15 cellular contexts compared by ENCODE assay signal in the genomic region with DNA sequence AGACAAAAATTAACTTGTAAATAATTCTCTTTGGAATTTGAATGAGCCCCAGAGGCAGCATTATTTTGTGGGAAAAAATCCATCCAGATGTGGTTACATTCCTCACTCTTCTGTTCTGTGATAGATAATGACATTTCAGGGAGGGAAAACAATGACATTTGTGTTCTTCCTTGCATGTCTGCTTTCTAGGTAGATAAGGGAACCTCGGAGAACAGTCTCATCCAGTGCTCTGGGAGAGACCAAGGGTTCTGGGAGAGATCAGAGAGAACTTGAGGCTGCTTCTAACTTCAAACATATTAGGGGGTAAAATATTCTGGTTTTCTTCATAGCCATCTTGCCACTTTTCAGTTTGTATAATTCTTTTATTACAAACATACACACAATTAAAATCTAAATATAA.
A peak's percentile ranks its signal among the peaks of the same experiment; 100 is the strongest.
DNase-seq lines count a peak whose midpoint lies in the region; ATAC-seq and TF ChIP-seq lines count a peak whose summit lies in the region.
"Had no signal": no experiment of that assay in that cellular context is flagged by ENCODE, and none has a peak within 500 bp of the region (broad histone marks: within the 10 kb centered on the region; RNA-seq: fewer than 3 reads in every experiment).

No MANE protein-coding gene starts in this region.

- no peak for TF ChIP-seq EP300 in SK-N-SH (IDR thresholded peaks at IDR 0.05; ENCODE audit: borderline replicate concordance in 1 of 2, low read depth in 1 of 2, low read length in 1 of 2)

- H3K27me3 ChIP-seq in SK-N-SH (ENCODE audit: insufficient read depth) = no peaks in the 10 kb centered on the region
- no peaks in the 10 kb centered on the region for H3K27me3 ChIP-seq in mesendoderm (ENCODE audit: insufficient read depth, low read length, poor library complexity)
- H3K27me3 ChIP-seq: BE2C had no signal

- POLR2A ChIA-PET in SK-N-SH (lab: Yijun Ruan, JAX) = no interaction called here

- H3K79me2 ChIP-seq in SK-N-SH (ENCODE audit: insufficient read depth) (no peaks in the 10 kb centered on the region), mesendoderm (ENCODE audit: control insufficient read depth, insufficient read depth, low read length) (no peaks in the 10 kb centered on the region)

- peaks cover 12% of the 10 kb centered on the region for H3K4me1 Mint-ChIP-seq in endothelial cell (ENCODE audit: unreplicated experiment)
- H3K4me1 Mint-ChIP-seq: CD4-positive, CD25-positive, alpha-beta regulatory T cell; CD8-positive, alpha-beta memory T cell had no signal

- H3K4me3 ChIP-seq in SK-N-SH (ENCODE audit: low read depth in 2 of 2, low read length in 1 of 2) (no peak overlapping the region), mesendoderm (ENCODE audit: low read length) (no peak overlapping the region)
- H3K4me3 ChIP-seq: GM23338 had no signal

- no peak overlapping the region for H3K4me3 Mint-ChIP-seq in endothelial cell (ENCODE audit: unreplicated experiment)
- H3K4me3 Mint-ChIP-seq: CD4-positive, CD25-positive, alpha-beta regulatory T cell; CD8-positive, alpha-beta memory T cell; GM23338; H9 had no signal

- TF ChIP-seq CTCF in SK-N-SH (IDR thresholded peaks at IDR 0.05) = no peak
- TF ChIP-seq CTCF in endothelial cell (IDR thresholded peaks at IDR 0.05; ENCODE audit: unreplicated experiment) = no peak

- no peaks in the 10 kb centered on the region for H3K9me3 ChIP-seq in SK-N-SH
- H3K9me3 ChIP-seq: BE2C had no signal

- H4K5ac ChIP-seq in mesendoderm (ENCODE audit: low read length) = no peak overlapping the region

- H3K27me3 Mint-ChIP-seq in endothelial cell (ENCODE audit: unreplicated experiment) = no peaks in the 10 kb centered on the region
- H3K27me3 Mint-ChIP-seq: CD4-positive, CD25-positive, alpha-beta regulatory T cell; CD8-positive, alpha-beta memory T cell had no signal

- H2AK5ac ChIP-seq in mesendoderm (ENCODE audit: low read length) = no peak overlapping the region

- H3F3A ChIP-seq in SK-N-SH (replicated peaks; ENCODE audit: insufficient read depth) = no peaks in the 10 kb centered on the region

- H3K9me2 ChIP-seq in SK-N-SH = no peaks in the 10 kb centered on the region

- H3K4me2 ChIP-seq in SK-N-SH (no peak overlapping the region), mesendoderm (ENCODE audit: low read length) (no peak overlapping the region)
- H3K4me2 ChIP-seq: GM23338 had no signal

- 6% methylated on average over 1 of the region's 1 CpG for WGBS in SK-N-SH (ENCODE audit: low lambda C conversion rate)
- no CpG with 5 or more reads among the region's 1 CpG for WGBS in mesendoderm (ENCODE audit: extremely low coverage, insufficient coverage, low lambda C conversion rate)

- no peaks in the 10 kb centered on the region for H3K9me3 Mint-ChIP-seq in endothelial cell (ENCODE audit: unreplicated experiment)
- H3K9me3 Mint-ChIP-seq: GM23338, H9 had no signal

- H4K8ac ChIP-seq in mesendoderm (ENCODE audit: low read depth, low read length) = no peak overlapping the region

- DNase-seq in SK-N-SH (no peak), endothelial cell (ENCODE audit: low spot score) (no peak), mesendoderm (peak; percentile 61), NCI-H1436 (lab: John Stamatoyannopoulos, UW) (no peak), GOT3 (lab: John Stamatoyannopoulos, UW) (no peak)
- DNase-seq: BE2C; C1 segment of cervical spinal cord; CD4-positive, CD25-positive, alpha-beta regulatory T cell; CD8-positive, alpha-beta memory T cell; COR-L47; H9 had no signal

- H3K56ac ChIP-seq in mesendoderm (ENCODE audit: low read length) = no peak overlapping the region

- H4K20me1 ChIP-seq in SK-N-SH (ENCODE audit: insufficient read depth) = no peaks in the 10 kb centered on the region

- no peak overlapping the region for H2BK5ac ChIP-seq in mesendoderm (ENCODE audit: low read length)

- no peaks in the 10 kb centered on the region for H3K36me3 Mint-ChIP-seq in endothelial cell (ENCODE audit: low read depth, unreplicated experiment)
- H3K36me3 Mint-ChIP-seq: CD4-positive, CD25-positive, alpha-beta regulatory T cell; CD8-positive, alpha-beta memory T cell had no signal

- H2BK15ac ChIP-seq in mesendoderm (replicated peaks; ENCODE audit: low read depth) = no peak overlapping the region

- H3K36me3 ChIP-seq in SK-N-SH (replicated peaks in 1 of 2; ENCODE audit: control insufficient read depth in 1 of 2, insufficient read depth in 2 of 2, low read length in 1 of 2) = no peaks in the 10 kb centered on the region
- no peaks in the 10 kb centered on the region for H3K36me3 ChIP-seq in mesendoderm (ENCODE audit: control insufficient read depth, insufficient read depth, low read length)
- H3K36me3 ChIP-seq: BE2C had no signal

- no peak overlapping the region for H3K27ac ChIP-seq in SK-N-SH (ENCODE audit: low read depth in 2 of 2, low read length in 1 of 2)
- no peak overlapping the region for H3K27ac ChIP-seq in mesendoderm (ENCODE audit: low read depth, low read length)
- H3K27ac ChIP-seq: 22Rv1 had no signal

- no peak overlapping the region for H3K23ac ChIP-seq in mesendoderm (ENCODE audit: low read length)

- ATAC-seq in SK-N-SH treated with all-trans-retinoic acid at 6 μM for 48 hours = no peak
- no peak for ATAC-seq in GM21786 (IDR thresholded peaks at IDR 0.05; ENCODE audit: unreplicated experiment)
- ATAC-seq: GM23338 had no signal

- no peak overlapping the region for H2AFZ ChIP-seq in SK-N-SH (ENCODE audit: low read depth)
- H2AFZ ChIP-seq: GM23338 had no signal

- H3K18ac ChIP-seq in mesendoderm (ENCODE audit: low read length) = no peak overlapping the region

- H3K79me1 ChIP-seq in mesendoderm (ENCODE audit: low read length) = no peaks in the 10 kb centered on the region

- H3K27ac Mint-ChIP-seq in endothelial cell (ENCODE audit: unreplicated experiment) = peak overlapping the region; percentile 70
- H3K27ac Mint-ChIP-seq: CD4-positive, CD25-positive, alpha-beta regulatory T cell; CD8-positive, alpha-beta memory T cell; GM23338 had no signal

- no peak overlapping the region for H3K4ac ChIP-seq in mesendoderm (ENCODE audit: low read depth, low read length)

- TF ChIP-seq RAD21 in SK-N-SH (IDR thresholded peaks at IDR 0.05; ENCODE audit: low read length) = no peak

- no peak overlapping the region for H2BK120ac ChIP-seq in mesendoderm (ENCODE audit: low read depth, low read length)

- CTCF ChIA-PET in SK-N-SH (lab: Yijun Ruan, JAX) = no interaction called here

- H3K9ac ChIP-seq in SK-N-SH (no peak overlapping the region), mesendoderm (ENCODE audit: low read length) (no peak overlapping the region)

- no peaks in the 10 kb centered on the region for H3K4me1 ChIP-seq in SK-N-SH (ENCODE audit: control insufficient read depth in 1 of 2, insufficient read depth in 2 of 2, low read depth in 1 of 2, low read length in 1 of 2)
- no peaks in the 10 kb centered on the region for H3K4me1 ChIP-seq in mesendoderm (ENCODE audit: control insufficient read depth, low read depth, low read length)
- H3K4me1 ChIP-seq: BE2C had no signal

TF ChIP-seq in SK-N-SH, 30 proteins besides CTCF, POLR2A, EP300 and RAD21:
- TF ChIP-seq FOXJ3 (CRISPR knock-in tag; IDR thresholded peaks at IDR 0.05) = no peak
- TF ChIP-seq GATA2 (CRISPR knock-in tag; IDR thresholded peaks at IDR 0.05) = peak; percentile 9; the same call in 1 of the 2 replicates

TF ChIP-seq in SK-N-SH treated with all-trans-retinoic acid at 6 μM for 48 hours, 23 proteins besides CTCF, POLR2A, EP300 and RAD21:
- TF ChIP-seq ZNF70 (CRISPR knock-in tag; IDR thresholded peaks at IDR 0.05) (no peak), TCF4 (CRISPR knock-in tag; IDR thresholded peaks at IDR 0.05; ENCODE audit: borderline replicate concordance) (no peak), ESRRG (CRISPR knock-in tag; IDR thresholded peaks at IDR 0.05) (no peak)
- TF ChIP-seq, protein P1, sequence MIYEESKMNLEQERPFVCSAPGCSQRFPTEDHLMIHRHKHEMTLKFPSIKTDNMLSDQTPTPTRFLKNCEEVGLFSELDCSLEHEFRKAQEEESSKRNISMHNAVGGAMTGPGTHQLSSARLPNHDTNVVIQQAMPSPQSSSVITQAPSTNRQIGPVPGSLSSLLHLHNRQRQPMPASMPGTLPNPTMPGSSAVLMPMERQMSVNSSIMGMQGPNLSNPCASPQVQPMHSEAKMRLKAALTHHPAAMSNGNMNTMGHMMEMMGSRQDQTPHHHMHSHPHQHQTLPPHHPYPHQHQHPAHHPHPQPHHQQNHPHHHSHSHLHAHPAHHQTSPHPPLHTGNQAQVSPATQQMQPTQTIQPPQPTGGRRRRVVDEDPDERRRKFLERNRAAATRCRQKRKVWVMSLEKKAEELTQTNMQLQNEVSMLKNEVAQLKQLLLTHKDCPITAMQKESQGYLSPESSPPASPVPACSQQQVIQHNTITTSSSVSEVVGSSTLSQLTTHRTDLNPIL (CRISPR knock-in tag; IDR thresholded peaks at IDR 0.05; ENCODE audit: low read depth) = no peak
- TF ChIP-seq, protein P2, sequence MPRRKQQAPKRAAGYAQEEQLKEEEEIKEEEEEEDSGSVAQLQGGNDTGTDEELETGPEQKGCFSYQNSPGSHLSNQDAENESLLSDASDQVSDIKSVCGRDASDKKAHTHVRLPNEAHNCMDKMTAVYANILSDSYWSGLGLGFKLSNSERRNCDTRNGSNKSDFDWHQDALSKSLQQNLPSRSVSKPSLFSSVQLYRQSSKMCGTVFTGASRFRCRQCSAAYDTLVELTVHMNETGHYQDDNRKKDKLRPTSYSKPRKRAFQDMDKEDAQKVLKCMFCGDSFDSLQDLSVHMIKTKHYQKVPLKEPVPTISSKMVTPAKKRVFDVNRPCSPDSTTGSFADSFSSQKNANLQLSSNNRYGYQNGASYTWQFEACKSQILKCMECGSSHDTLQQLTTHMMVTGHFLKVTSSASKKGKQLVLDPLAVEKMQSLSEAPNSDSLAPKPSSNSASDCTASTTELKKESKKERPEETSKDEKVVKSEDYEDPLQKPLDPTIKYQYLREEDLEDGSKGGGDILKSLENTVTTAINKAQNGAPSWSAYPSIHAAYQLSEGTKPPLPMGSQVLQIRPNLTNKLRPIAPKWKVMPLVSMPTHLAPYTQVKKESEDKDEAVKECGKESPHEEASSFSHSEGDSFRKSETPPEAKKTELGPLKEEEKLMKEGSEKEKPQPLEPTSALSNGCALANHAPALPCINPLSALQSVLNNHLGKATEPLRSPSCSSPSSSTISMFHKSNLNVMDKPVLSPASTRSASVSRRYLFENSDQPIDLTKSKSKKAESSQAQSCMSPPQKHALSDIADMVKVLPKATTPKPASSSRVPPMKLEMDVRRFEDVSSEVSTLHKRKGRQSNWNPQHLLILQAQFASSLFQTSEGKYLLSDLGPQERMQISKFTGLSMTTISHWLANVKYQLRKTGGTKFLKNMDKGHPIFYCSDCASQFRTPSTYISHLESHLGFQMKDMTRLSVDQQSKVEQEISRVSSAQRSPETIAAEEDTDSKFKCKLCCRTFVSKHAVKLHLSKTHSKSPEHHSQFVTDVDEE (CRISPR knock-in tag; IDR thresholded peaks at IDR 0.05) = no peak
